ENCODE assay signal across 31 cellular contexts in genomic region chr14:100724061-100724460, GRCh38. TPM values are rescaled to one million over a fixed set of nuclear protein-coding genes. Genes with fewer than 3 reads are reported as not detected.
"Had no signal": no experiment of that assay in that cellular context is flagged by ENCODE, and none has a peak within 500 bp of the region (broad histone marks: within the 10 kb centered on the region; RNA-seq: fewer than 3 reads in every experiment).

No MANE protein-coding gene starts in this region.

- H3K4me3 Mint-ChIP-seq: activated CD4-positive, alpha-beta T cell treated with anti-CD3 and anti-CD28 coated beads, Interleukin-2, amount 10 ng/mL, durations not matched to agents 24 days and 14 days; activated CD8-positive, alpha-beta T cell treated with anti-CD3 and anti-CD28 coated beads for 36 hours; activated naive CD4-positive, alpha-beta T cell treated with anti-CD3 and anti-CD28 coated beads, Interleukin-2, amount 50 U/mL, for 24 hours; activated naive CD8-positive, alpha-beta T cell treated with anti-CD3 and anti-CD28 coated beads, Interleukin-2, amount 10 ng/mL, durations not matched to agents 7 days and 5 days; activated T-cell treated with anti-CD3 and anti-CD28 coated beads, Interleukin-2, amount 50 U/mL, for 24 hours; T-helper 1 cell treated with Interleukin-12 subunit alpha and Interleukin-12 subunit beta and Interleukin-4 antibody, amounts not matched to agents 30 μg/mL and 1 μg/mL, for 36 hours; T-helper 2 cell treated with Interferon-gamma antibody and Interleukin-4, amounts not matched to agents 5 μg/mL and 100 μg/mL, for 36 hours had no signal

- H3K36me3 Mint-ChIP-seq: activated naive CD4-positive, alpha-beta T cell treated with anti-CD3 and anti-CD28 coated beads, Interleukin-2, amount 50 U/mL, for 24 hours; activated naive CD8-positive, alpha-beta T cell treated with anti-CD3 and anti-CD28 coated beads, Interleukin-2, amount 10 ng/mL, durations not matched to agents 7 days and 5 days had no signal

- ATAC-seq: activated CD8-positive, alpha-beta T cell treated with anti-CD3 and anti-CD28 coated beads for 36 hours; body of pancreas; K562; Right ventricle myocardium inferior had no signal

- H3K4me1 ChIP-seq: body of pancreas had no signal

- H3K4me3 ChIP-seq: body of pancreas, K562, PC-9 had no signal

- H3K9me3 ChIP-seq: body of pancreas had no signal

- H3K9me3 Mint-ChIP-seq: activated CD4-positive, alpha-beta T cell treated with anti-CD3 and anti-CD28 coated beads, Interleukin-2, amount 10 ng/mL, durations not matched to agents 24 days and 14 days; activated CD8-positive, alpha-beta T cell treated with anti-CD3 and anti-CD28 coated beads for 36 hours; activated naive CD4-positive, alpha-beta T cell treated with anti-CD3 and anti-CD28 coated beads, Interleukin-2, amount 50 U/mL, for 24 hours; activated naive CD8-positive, alpha-beta T cell treated with anti-CD3 and anti-CD28 coated beads, Interleukin-2, amount 10 ng/mL, durations not matched to agents 7 days and 5 days; activated T-cell treated with anti-CD3 and anti-CD28 coated beads, Interleukin-2, amount 50 U/mL, for 24 hours; activated T-helper 2 cell treated with anti-CD3 and anti-CD28 coated beads, Interferon-gamma antibody, Interleukin-2, Interleukin-4, amounts not matched to agents 10 μg/mL and 5 μg/mL and 100 μg/mL, durations not matched to agents 14 hours and 24 hours and 36 hours; T-helper 1 cell treated with Interleukin-12 subunit alpha and Interleukin-12 subunit beta and Interleukin-4 antibody, amounts not matched to agents 30 μg/mL and 1 μg/mL, for 36 hours; T-helper 2 cell treated with Interferon-gamma antibody and Interleukin-4, amounts not matched to agents 5 μg/mL and 100 μg/mL, for 36 hours had no signal

- H3K27ac Mint-ChIP-seq: activated CD4-positive, alpha-beta T cell treated with anti-CD3 and anti-CD28 coated beads, Interleukin-2, amount 10 ng/mL, durations not matched to agents 24 days and 14 days; activated CD8-positive, alpha-beta T cell treated with anti-CD3 and anti-CD28 coated beads for 36 hours; activated naive CD4-positive, alpha-beta T cell treated with anti-CD3 and anti-CD28 coated beads, Interleukin-2, amount 50 U/mL, for 24 hours; activated naive CD8-positive, alpha-beta T cell treated with anti-CD3 and anti-CD28 coated beads, Interleukin-2, amount 10 ng/mL, durations not matched to agents 7 days and 5 days; activated T-cell treated with anti-CD3 and anti-CD28 coated beads, Interleukin-2, amount 50 U/mL, for 24 hours; activated T-helper 2 cell treated with anti-CD3 and anti-CD28 coated beads, Interferon-gamma antibody, Interleukin-2, Interleukin-4, amounts not matched to agents 10 μg/mL and 5 μg/mL and 100 μg/mL, durations not matched to agents 14 hours and 24 hours and 36 hours; T-helper 1 cell treated with Interleukin-12 subunit alpha and Interleukin-12 subunit beta and Interleukin-4 antibody, amounts not matched to agents 30 μg/mL and 1 μg/mL, for 36 hours; T-helper 2 cell treated with Interferon-gamma antibody and Interleukin-4, amounts not matched to agents 5 μg/mL and 100 μg/mL, for 36 hours had no signal

- H3K27ac ChIP-seq: body of pancreas, PC-9, RWPE1 had no signal

- H3K4me2 ChIP-seq: PC-9 had no signal

- DNase-seq: activated CD4-positive, alpha-beta T cell treated with anti-CD3 and anti-CD28 coated beads, Interleukin-2, amount 10 ng/mL, durations not matched to agents 24 days and 14 days; activated CD4-positive, alpha-beta T cell treated with anti-CD3 and anti-CD28 coated beads, Interleukin-2, amount 50 U/mL, for 4 hours; activated CD8-positive, alpha-beta T cell treated with anti-CD3 and anti-CD28 coated beads for 36 hours; activated gamma-delta T cell; activated naive CD4-positive, alpha-beta T cell treated with Interleukin-2 at 50 U/mL for 16 hours; activated naive CD8-positive, alpha-beta T cell treated with anti-CD3 and anti-CD28 coated beads, Interleukin-2, amount 10 ng/mL, durations not matched to agents 7 days and 5 days; activated T-cell treated with anti-CD3 and anti-CD28 coated beads, Interleukin-2, amount 50 U/mL, for 24 hours; body of pancreas; caudate nucleus; IMR-90; Karpas-422; NCI-H1105; NCI-H1417 treated with DMSO at 0.1 percent for 48 hours; NCI-H187 treated with DMSO at 0.1 percent for 48 hours; NCI-H2081; NCI-H2227 treated with DMSO at 0.1 percent for 48 hours; NCI-H446; NCI-H510A treated with DMSO at 0.1 percent for 48 hours; PC-9; SIG-M5 had no signal

- H2AFZ ChIP-seq: PC-9 had no signal

- H3K4me1 Mint-ChIP-seq: activated CD4-positive, alpha-beta T cell treated with anti-CD3 and anti-CD28 coated beads, Interleukin-2, amount 10 ng/mL, durations not matched to agents 24 days and 14 days; activated naive CD4-positive, alpha-beta T cell treated with anti-CD3 and anti-CD28 coated beads, Interleukin-2, amount 50 U/mL, for 24 hours; activated naive CD8-positive, alpha-beta T cell treated with anti-CD3 and anti-CD28 coated beads, Interleukin-2, amount 10 ng/mL, durations not matched to agents 7 days and 5 days had no signal

RNA-seq across cellular contexts. Expression of gene DLK1, which starts 2.6 kb away (rescaled TPM):
- total RNA-seq: activated CD4-positive, alpha-beta T cell treated with anti-CD3 and anti-CD28 coated beads, Interleukin-2, amount 10 ng/mL, durations not matched to agents 24 days and 14 days; activated CD8-positive, alpha-beta memory T cell treated with anti-CD3 and anti-CD28 coated beads for 36 hours; activated CD8-positive, alpha-beta T cell treated with anti-CD3 and anti-CD28 coated beads for 36 hours; activated naive CD8-positive, alpha-beta T cell treated with anti-CD3 and anti-CD28 coated beads, Interleukin-2, amount 10 ng/mL, durations not matched to agents 7 days and 5 days; activated T-helper 2 cell treated with anti-CD3 and anti-CD28 coated beads, Interferon-gamma antibody, Interleukin-2, Interleukin-4, amounts not matched to agents 10 μg/mL and 5 μg/mL and 100 μg/mL, durations not matched to agents 14 hours and 24 hours and 36 hours; bronchial epithelial cell; MCF 10A; OCI-LY7; PC-9 had no signal
